17 cellular contexts compared by ENCODE assay signal in the genomic region with DNA sequence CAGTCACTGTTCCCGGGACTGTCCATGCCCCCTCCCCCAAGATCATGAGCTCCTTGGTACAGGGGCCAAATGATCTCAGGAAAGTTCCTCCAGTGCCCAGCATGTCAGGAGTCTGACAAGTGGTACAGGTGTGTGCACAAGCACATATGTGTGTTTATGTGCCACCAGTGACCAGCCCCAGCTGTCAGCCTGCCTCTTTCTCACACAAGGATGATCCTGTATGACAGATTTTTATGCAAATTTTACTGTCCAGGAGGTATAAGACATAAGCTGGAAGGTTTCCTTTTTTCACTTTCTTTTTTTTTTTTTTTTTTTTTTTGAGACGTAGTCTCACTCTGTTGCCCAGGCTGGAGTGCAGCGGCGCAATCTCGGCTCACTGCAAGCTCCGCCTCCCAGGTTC. TPM values are rescaled to one million over a fixed set of nuclear protein-coding genes. Genes with fewer than 3 reads are reported as not detected.
A peak's percentile ranks its signal among the peaks of the same experiment; 100 is the strongest.
DNase-seq lines count a peak whose midpoint lies in the region; ATAC-seq, FAIRE-seq and TF ChIP-seq lines count a peak whose summit lies in the region.
"Had no signal": no experiment of that assay in that cellular context is flagged by ENCODE, and none has a peak within 500 bp of the region (broad histone marks: within the 10 kb centered on the region; RNA-seq: fewer than 3 reads in every experiment).

No MANE protein-coding gene starts in this region.

- peaks cover 6% of the 10 kb centered on the region for H3K36me3 Mint-ChIP-seq in endothelial cell (ENCODE audit: low read depth, unreplicated experiment)

- H3K36me3 ChIP-seq in OCI-LY1 (ENCODE audit: insufficient read depth, low read length), result peaks cover 6% of the 10 kb centered on the region; the same call in 1 of the 2 replicates
- H3K36me3 ChIP-seq in right atrium auricular region, result no peaks in the 10 kb centered on the region

- POLR2A ChIA-PET in GM10248 (lab: Yijun Ruan, JAX), result no interaction called here

- H3K4me1 Mint-ChIP-seq in endothelial cell (ENCODE audit: unreplicated experiment), result peaks cover 4% of the 10 kb centered on the region
- H3K4me1 Mint-ChIP-seq: activated CD8-positive, alpha-beta memory T cell treated with anti-CD3 and anti-CD28 coated beads, Interleukin-2, amount 10 ng/mL, durations not matched to agents 7 days and 5 days had no signal

- DNase-seq in GM10248 (ENCODE audit: extremely low spot score), result peak; percentile 46
- peak; percentile 32 for DNase-seq in GM19239 (ENCODE audit: insufficient read length, low spot score)
- no peak for DNase-seq in nucleus accumbens (lab: John Stamatoyannopoulos, UW)
- no peak for DNase-seq in endothelial cell (ENCODE audit: low spot score)
- DNase-seq in globus pallidus (ENCODE audit: low spot score), result no peak
- DNase-seq in right atrium auricular region (ENCODE audit: low spot score), result no peak
- DNase-seq: activated CD8-positive, alpha-beta memory T cell treated with anti-CD3 and anti-CD28 coated beads, Interleukin-2, amount 10 ng/mL, durations not matched to agents 7 days and 5 days; caudate nucleus; H9; heart left ventricle; KG1; NCI-H2081 treated with DMSO at 0.1 percent for 48 hours; NK-92 treated with Interleukin-12 subunit alpha and Interleukin-12 subunit beta, amount 100 ng/mL, for 24 hours had no signal

- peak; percentile 66 for ATAC-seq in HG02623 (IDR thresholded peaks at IDR 0.05; ENCODE audit: unreplicated experiment)
- ATAC-seq: activated CD8-positive, alpha-beta memory T cell treated with anti-CD3 and anti-CD28 coated beads, Interleukin-2, amount 10 ng/mL, durations not matched to agents 7 days and 5 days; heart left ventricle had no signal

- H3K27me3 Mint-ChIP-seq in endothelial cell (ENCODE audit: unreplicated experiment), result peaks cover 12% of the 10 kb centered on the region
- H3K27me3 Mint-ChIP-seq: activated CD8-positive, alpha-beta memory T cell treated with anti-CD3 and anti-CD28 coated beads, Interleukin-2, amount 10 ng/mL, durations not matched to agents 7 days and 5 days; activated naive CD8-positive, alpha-beta T cell had no signal

- H3K79me2 ChIP-seq in OCI-LY1 (ENCODE audit: insufficient read depth, low read length), result no peaks in the 10 kb centered on the region

- H3K27me3 ChIP-seq in OCI-LY1 (ENCODE audit: insufficient read depth, low read length) (no peaks in the 10 kb centered on the region), right atrium auricular region (no peaks in the 10 kb centered on the region)
- H3K27me3 ChIP-seq: heart left ventricle had no signal

- H2AFZ ChIP-seq in OCI-LY1 (ENCODE audit: low read length), result no peak overlapping the region

- no peak overlapping the region for H3K4me3 Mint-ChIP-seq in endothelial cell (ENCODE audit: unreplicated experiment)
- H3K4me3 Mint-ChIP-seq: activated CD8-positive, alpha-beta memory T cell treated with anti-CD3 and anti-CD28 coated beads, Interleukin-2, amount 10 ng/mL, durations not matched to agents 7 days and 5 days; activated naive CD8-positive, alpha-beta T cell; H9 had no signal

- H3K9me2 ChIP-seq in OCI-LY1 (ENCODE audit: low read depth, low read length), result no peaks in the 10 kb centered on the region

- H3K27ac ChIP-seq in OCI-LY1 (ENCODE audit: low read depth, low read length, poor library complexity, severe bottlenecking), result peak overlapping the region; percentile 70
- H3K27ac ChIP-seq in right atrium auricular region, result no peak overlapping the region
- H3K27ac ChIP-seq: heart left ventricle had no signal

- H3K4me1 ChIP-seq in OCI-LY1 (ENCODE audit: insufficient read depth, low read length, severe bottlenecking), result peaks cover 25% of the 10 kb centered on the region
- H3K4me1 ChIP-seq in right atrium auricular region, result no peaks in the 10 kb centered on the region
- H3K4me1 ChIP-seq: heart left ventricle had no signal

- CTCF ChIA-PET in GM10248 (lab: Yijun Ruan, JAX), result interaction anchor here (1.0 to 2.5 kb wide), 2 partner anchors 20 to 66 kb away, joined by 3 to 8 read pairs; no protein-coding TSS in a partner anchor

- FAIRE-seq in GM19239 (lab: Jason Lieb, UNC), result no peak
- FAIRE-seq: endothelial cell of umbilical vein had no signal

- H3F3A ChIP-seq in OCI-LY1 (ENCODE audit: insufficient read depth, low read length), result no peaks in the 10 kb centered on the region

- H3K27ac Mint-ChIP-seq in endothelial cell (ENCODE audit: unreplicated experiment), result no peak overlapping the region
- H3K27ac Mint-ChIP-seq: activated CD8-positive, alpha-beta memory T cell treated with anti-CD3 and anti-CD28 coated beads, Interleukin-2, amount 10 ng/mL, durations not matched to agents 7 days and 5 days; activated naive CD8-positive, alpha-beta T cell had no signal

- TF ChIP-seq CTCF in GM10248 (IDR thresholded peaks at IDR 0.05; ENCODE audit: control extremely low read depth, extremely low read depth, low read depth, missing control alignments) (no peak), OCI-LY1 (IDR thresholded peaks at IDR 0.05; ENCODE audit: low read length) (no peak), endothelial cell (IDR thresholded peaks at IDR 0.05; ENCODE audit: unreplicated experiment) (no peak), right atrium auricular region (IDR thresholded peaks at IDR 0.05) (no peak)

- H3K9me3 ChIP-seq in OCI-LY1 (ENCODE audit: low read length) (no peaks in the 10 kb centered on the region), right atrium auricular region (no peaks in the 10 kb centered on the region)
- H3K9me3 ChIP-seq: heart left ventricle had no signal

- H3K9me3 Mint-ChIP-seq in endothelial cell (ENCODE audit: unreplicated experiment), result no peaks in the 10 kb centered on the region
- H3K9me3 Mint-ChIP-seq: H9 had no signal

- H3K4me2 ChIP-seq in OCI-LY1 (ENCODE audit: low read length), result no peak overlapping the region; the same call in 1 of the 2 replicates

- H3K9ac ChIP-seq in OCI-LY1 (ENCODE audit: low read length), result no peak overlapping the region; the same call in 1 of the 2 replicates

- no peaks in the 10 kb centered on the region for H4K20me1 ChIP-seq in OCI-LY1 (ENCODE audit: insufficient read depth, low read length)

- H3K4me3 ChIP-seq in OCI-LY1 (ENCODE audit: low read depth, low read length, poor library complexity, severe bottlenecking) (no peak overlapping the region), right atrium auricular region (no peak overlapping the region)
- H3K4me3 ChIP-seq: heart left ventricle had no signal

RNA-seq across cellular contexts. Expression of a gene that starts 31.4 kb away (rescaled TPM):
- total RNA-seq in endothelial cell (ENCODE audit: unreplicated experiment), result 44.2 TPM
- total RNA-seq in right atrium auricular region, result 1 to 10 TPM; 7.1 to 9.2 TPM

RNA-seq across cellular contexts. Expression of a gene that starts 55.9 kb away (rescaled TPM):
- 19.5 TPM for total RNA-seq in endothelial cell (ENCODE audit: unreplicated experiment)
- 1 to 10 TPM; 7.8 to 8.9 TPM for total RNA-seq in right atrium auricular region

RNA-seq across cellular contexts. Expression of a gene that starts 56.2 kb away (rescaled TPM):
- total RNA-seq in endothelial cell (ENCODE audit: unreplicated experiment), result 2.8 TPM
- total RNA-seq in right atrium auricular region, result under 1 TPM in 1 of 2 donors, not detected in 1; 0.55 TPM

Comparison
In these comparisons a context has a peak if more than half of its experiments do, and no peak if none do; other contexts are left out.
1. DNase-seq: peak in GM10248 (single experiment) and GM19239 (single experiment); none in nucleus accumbens (0 of 56), endothelial cell (single experiment), globus pallidus (single experiment) and right atrium auricular region (single experiment).